In genomic region chr12:113477171-113477841, GRCh38 we compare ENCODE assay signal across 23 cellular contexts. TPM values are rescaled to one million over a fixed set of nuclear protein-coding genes. Genes with fewer than 3 reads are reported as not detected.
"Had no signal": no experiment of that assay in that cellular context is flagged by ENCODE, and none has a peak within 500 bp of the region (broad histone marks: within the 10 kb centered on the region; RNA-seq: fewer than 3 reads in every experiment).

No MANE protein-coding gene starts in this region.

- H3K4me3 ChIP-seq: gastrocnemius medialis, heart right ventricle, left ventricle myocardium inferior, prostate gland, tibial nerve, vagina had no signal

- H3K4me1 ChIP-seq: gastrocnemius medialis, prostate gland, vagina had no signal

- H3K27ac ChIP-seq: gastrocnemius medialis, heart right ventricle, left ventricle myocardium inferior, prostate gland, tibial nerve, vagina had no signal

- H3K9me3 ChIP-seq: gastrocnemius medialis, heart right ventricle, left ventricle myocardium inferior, prostate gland, vagina had no signal

- H3K27me3 ChIP-seq: vagina had no signal

- H3K27ac Mint-ChIP-seq: activated CD4-positive, alpha-beta memory T cell treated with anti-CD3 and anti-CD28 coated beads for 36 hours; natural killer cell treated with Interleukin-12 subunit alpha and Interleukin-12 subunit beta and Interleukin-15 and Interleukin-18, amount 100 ng/mL, for 72 hours had no signal

- DNase-seq: activated CD4-positive, alpha-beta memory T cell treated with anti-CD3 and anti-CD28 coated beads for 36 hours; activated CD4-positive, CD25-positive, alpha-beta regulatory T cell treated with anti-CD3 and anti-CD28 coated beads, Interleukin-2, amount 50 U/mL, for 72 hours; activated CD8-positive, alpha-beta memory T cell treated with anti-CD3 and anti-CD28 coated beads, Interleukin-2, amount 10 ng/mL, durations not matched to agents 7 days and 5 days; activated naive CD4-positive, alpha-beta T cell treated with anti-CD3 and anti-CD28 coated beads, Interleukin-2, amount 50 U/mL, for 16 hours; activated T-cell treated with anti-CD3 and anti-CD28 coated beads, Interleukin-2, amount 50 U/mL, for 1 hour; dermis blood vessel endothelial cell; erythroblast; gastrocnemius medialis; heart right ventricle; left ventricle myocardium inferior; mesenchymal stem cell; occipital lobe; right cardiac atrium; small intestine; stimulated activated CD4-positive, alpha-beta T cell treated with anti-CD3 and anti-CD28 coated beads, Interleukin-4, amount 100 ng/mL, for 24 hours; stimulated activated naive CD4-positive, alpha-beta T cell treated with Interleukin-2 at 50 U/mL for 16 hours; substantia nigra; T-helper 9 cell had no signal

- H3K36me3 ChIP-seq: gastrocnemius medialis, heart right ventricle, left ventricle myocardium inferior, prostate gland, tibial nerve, vagina had no signal

- H3K4me3 Mint-ChIP-seq: activated CD4-positive, alpha-beta memory T cell treated with anti-CD3 and anti-CD28 coated beads for 36 hours; activated CD8-positive, alpha-beta memory T cell treated with anti-CD3 and anti-CD28 coated beads, Interleukin-2, amount 10 ng/mL, durations not matched to agents 7 days and 5 days; natural killer cell treated with Interleukin-12 subunit alpha and Interleukin-12 subunit beta and Interleukin-15 and Interleukin-18, amount 100 ng/mL, for 72 hours had no signal

- H3K9me3 Mint-ChIP-seq: natural killer cell treated with Interleukin-12 subunit alpha and Interleukin-12 subunit beta and Interleukin-15 and Interleukin-18, amount 100 ng/mL, for 72 hours had no signal

- ATAC-seq: activated CD8-positive, alpha-beta memory T cell treated with anti-CD3 and anti-CD28 coated beads, Interleukin-2, amount 10 ng/mL, durations not matched to agents 7 days and 5 days; gastrocnemius medialis; heart right ventricle; right cardiac atrium had no signal

RNA-seq across cellular contexts. Expression of gene LHX5, which starts 5.6 kb away (rescaled TPM):
- total RNA-seq: activated CD4-positive, alpha-beta memory T cell treated with anti-CD3 and anti-CD28 coated beads for 36 hours; activated CD8-positive, alpha-beta memory T cell treated with anti-CD3 and anti-CD28 coated beads, Interleukin-2, amount 10 ng/mL, durations not matched to agents 7 days and 5 days; chondrocyte; dermis blood vessel endothelial cell; gastrocnemius medialis; heart right ventricle; left ventricle myocardium inferior; natural killer cell treated with Interleukin-12 subunit alpha and Interleukin-12 subunit beta and Interleukin-15 and Interleukin-18, amount 100 ng/mL, for 72 hours; occipital lobe; prostate gland; right cardiac atrium; tibial nerve; vagina had no signal
- polyA plus RNA-seq: heart right ventricle, right cardiac atrium, small intestine had no signal

RNA-seq across cellular contexts. Expression of gene SDSL, which starts 55.1 kb away (rescaled TPM):
- total RNA-seq: activated CD4-positive, alpha-beta memory T cell treated with anti-CD3 and anti-CD28 coated beads for 36 hours; vagina had no signal
